Comparison of ENCODE assay signal across 8 cellular contexts in genomic region chr9:136379401-136379800, GRCh38.
"Had no signal": no experiment of that assay in that cellular context is flagged by ENCODE, and none has a peak within 500 bp of the region (broad histone marks: within the 10 kb centered on the region; RNA-seq: fewer than 3 reads in every experiment).

No MANE protein-coding gene starts in this region.

- DNase-seq: GDM1, GF-D8 had no signal

- ATAC-seq: GM12878 had no signal

- H3K4me3 ChIP-seq: GM12878 had no signal

- FAIRE-seq: G401.6, GM12878, GM12891, GM12892, GM18507, GM19239 had no signal
